31 cellular contexts compared by ENCODE assay signal in genomic region chr5:115382989-115383388, GRCh38.
"Had no signal": no experiment of that assay in that cellular context is flagged by ENCODE, and none has a peak within 500 bp of the region (broad histone marks: within the 10 kb centered on the region; RNA-seq: fewer than 3 reads in every experiment).

No MANE protein-coding gene starts in this region.

- H3K4me1 Mint-ChIP-seq: activated B cell treated with CpG ODN at 0.5 μM for 24 hours had no signal

- H3K27me3 ChIP-seq: colonic mucosa, SJCRH30 had no signal

- H3K4me1 ChIP-seq: SJCRH30 had no signal

- DNase-seq: activated B cell treated with CpG ODN at 0.5 μM for 24 hours; activated CD4-positive, alpha-beta memory T cell treated with anti-CD3 and anti-CD28 coated beads for 36 hours; activated CD4-positive, alpha-beta T cell treated with anti-CD3 and anti-CD28 coated beads for 4 hours; activated CD4-positive, alpha-beta T cell treated with anti-CD3 and anti-CD28 coated beads, Interleukin-2, amount 50 U/mL, for 1 hour; activated CD4-positive, CD25-positive, alpha-beta regulatory T cell treated with anti-CD3 and anti-CD28 coated beads, Interleukin-2, amount 50 U/mL, for 72 hours; activated CD8-positive, alpha-beta memory T cell treated with anti-CD3 and anti-CD28 coated beads, Interleukin-2, amount 50 U/mL, for 4 hours; activated effector memory CD4-positive, alpha-beta T cell treated with Interleukin-2 at 50 U/mL for 16 hours; activated naive CD4-positive, alpha-beta T cell treated with anti-CD3 and anti-CD28 coated beads, Interleukin-2, amount 50 U/mL, for 16 hours; activated naive CD8-positive, alpha-beta T cell treated with anti-CD3 and anti-CD28 coated beads for 36 hours; activated T-cell treated with anti-CD3 and anti-CD28 coated beads for 4 hours; activated T-cell treated with anti-CD3 and anti-CD28 coated beads, Interleukin-2, amount 50 U/mL, for 4 hours; central memory CD4-positive, alpha-beta T cell; colonic mucosa; MM.1S; NCI-H1092 treated with DMSO at 0.1 percent for 48 hours; NCI-H1417; NCI-H146; NCI-H187; NCI-H2029 treated with DMSO at 0.1 percent for 48 hours; NCI-H2107; NCI-H2171; NCI-H510A; NCI-H774; SHP77; SJCRH30 had no signal

- H3K36me3 Mint-ChIP-seq: activated CD4-positive, alpha-beta memory T cell treated with anti-CD3 and anti-CD28 coated beads for 36 hours; activated naive CD8-positive, alpha-beta T cell treated with anti-CD3 and anti-CD28 coated beads for 36 hours; brain had no signal

- H3K27me3 Mint-ChIP-seq: activated B cell treated with CpG ODN at 0.5 μM for 24 hours, brain had no signal

- H3K27ac ChIP-seq: colonic mucosa, SJCRH30, SK-N-MC, VCaP had no signal

- H3K9me3 Mint-ChIP-seq: activated B cell treated with CpG ODN at 0.5 μM for 24 hours; activated CD4-positive, alpha-beta memory T cell treated with anti-CD3 and anti-CD28 coated beads for 36 hours; activated naive CD8-positive, alpha-beta T cell treated with anti-CD3 and anti-CD28 coated beads for 36 hours; activated T-cell treated with anti-CD3 and anti-CD28 coated beads, Interleukin-2, amount 50 U/mL, for 4 hours; brain; T-helper 1 cell treated with Interleukin-12 subunit alpha and Interleukin-12 subunit beta and Interleukin-4 antibody, amounts not matched to agents 30 μg/mL and 1 μg/mL, for 36 hours; T-helper 2 cell treated with Interferon-gamma antibody and Interleukin-4, amounts not matched to agents 5 μg/mL and 100 μg/mL, for 36 hours had no signal

- H3K4me3 ChIP-seq: colonic mucosa, SJCRH30, SK-N-MC had no signal

- H3K36me3 ChIP-seq: colonic mucosa, SJCRH30 had no signal

- H3K9me3 ChIP-seq: colonic mucosa, SJCRH30 had no signal

- H3K4me3 Mint-ChIP-seq: activated B cell treated with CpG ODN at 0.5 μM for 24 hours; activated CD4-positive, alpha-beta memory T cell treated with anti-CD3 and anti-CD28 coated beads for 36 hours; activated naive CD8-positive, alpha-beta T cell treated with anti-CD3 and anti-CD28 coated beads for 36 hours; activated T-cell treated with anti-CD3 and anti-CD28 coated beads, Interleukin-2, amount 50 U/mL, for 4 hours; brain; T-helper 1 cell treated with Interleukin-12 subunit alpha and Interleukin-12 subunit beta and Interleukin-4 antibody, amounts not matched to agents 30 μg/mL and 1 μg/mL, for 36 hours; T-helper 2 cell treated with Interferon-gamma antibody and Interleukin-4, amounts not matched to agents 5 μg/mL and 100 μg/mL, for 36 hours had no signal

- H3K27ac Mint-ChIP-seq: activated B cell treated with CpG ODN at 0.5 μM for 24 hours; activated CD4-positive, alpha-beta memory T cell treated with anti-CD3 and anti-CD28 coated beads for 36 hours; activated naive CD8-positive, alpha-beta T cell treated with anti-CD3 and anti-CD28 coated beads for 36 hours; brain; T-helper 1 cell treated with Interleukin-12 subunit alpha and Interleukin-12 subunit beta and Interleukin-4 antibody, amounts not matched to agents 30 μg/mL and 1 μg/mL, for 36 hours; T-helper 2 cell treated with Interferon-gamma antibody and Interleukin-4, amounts not matched to agents 5 μg/mL and 100 μg/mL, for 36 hours had no signal

- ATAC-seq: Panc1 had no signal
